18 cellular contexts compared by ENCODE assay signal in genomic region chrX:114985967-114986592, GRCh38. TPM values are rescaled to one million over a fixed set of nuclear protein-coding genes. Genes with fewer than 3 reads are reported as not detected.
"Had no signal": no experiment of that assay in that cellular context is flagged by ENCODE, and none has a peak within 500 bp of the region (broad histone marks: within the 10 kb centered on the region; RNA-seq: fewer than 3 reads in every experiment).

No MANE protein-coding gene starts in this region.

- H3K9me3 ChIP-seq: tibial artery had no signal

- H3K4me1 Mint-ChIP-seq: activated CD4-positive, alpha-beta T cell treated with anti-CD3 and anti-CD28 coated beads, Interleukin-2, amount 10 ng/mL, durations not matched to agents 24 days and 14 days; activated naive CD8-positive, alpha-beta T cell treated with anti-CD3 and anti-CD28 coated beads for 36 hours; stimulated activated naive B cell treated with anti-CD40 and anti-IgM and Interleukin-4, amounts not matched to agents 10 μg/mL and 1 μg/mL and 100 μg/mL, for 72 hours had no signal

- H3K36me3 Mint-ChIP-seq: activated naive CD8-positive, alpha-beta T cell treated with anti-CD3 and anti-CD28 coated beads for 36 hours; stimulated activated naive B cell treated with anti-CD40 and anti-IgM and Interleukin-4, amounts not matched to agents 10 μg/mL and 1 μg/mL and 100 μg/mL, for 72 hours had no signal

- H3K4me3 ChIP-seq: tibial artery had no signal

- H3K27ac Mint-ChIP-seq: activated CD4-positive, alpha-beta T cell treated with anti-CD3 and anti-CD28 coated beads, Interleukin-2, amount 10 ng/mL, durations not matched to agents 24 days and 14 days; activated CD8-positive, alpha-beta T cell treated with anti-CD3 and anti-CD28 coated beads, Interleukin-2, amount 10 ng/mL, durations not matched to agents 7 days and 5 days; activated naive CD8-positive, alpha-beta T cell treated with anti-CD3 and anti-CD28 coated beads for 36 hours; stimulated activated naive B cell treated with anti-CD40 and anti-IgM and Interleukin-4, amounts not matched to agents 10 μg/mL and 1 μg/mL and 100 μg/mL, for 72 hours had no signal

- H3K9me3 Mint-ChIP-seq: activated CD4-positive, alpha-beta T cell treated with anti-CD3 and anti-CD28 coated beads, Interleukin-2, amount 10 ng/mL, durations not matched to agents 24 days and 14 days; activated naive CD8-positive, alpha-beta T cell treated with anti-CD3 and anti-CD28 coated beads for 36 hours; stimulated activated naive B cell treated with anti-CD40 and anti-IgM and Interleukin-4, amounts not matched to agents 10 μg/mL and 1 μg/mL and 100 μg/mL, for 72 hours had no signal

- H3K27ac ChIP-seq: parathyroid adenoma, tibial artery had no signal

- DNase-seq: activated CD4-positive, alpha-beta T cell treated with anti-CD3 and anti-CD28 coated beads, Interleukin-2, amount 10 ng/mL, durations not matched to agents 24 days and 14 days; activated CD4-positive, CD25-positive, alpha-beta regulatory T cell; activated CD8-positive, alpha-beta memory T cell treated with anti-CD3 and anti-CD28 coated beads, Interleukin-2, amount 50 U/mL, for 4 hours; activated CD8-positive, alpha-beta T cell treated with anti-CD3 and anti-CD28 coated beads, Interleukin-2, amount 10 ng/mL, durations not matched to agents 7 days and 5 days; activated effector memory CD4-positive, alpha-beta T cell treated with anti-CD3 and anti-CD28 coated beads, Interleukin-2, amount 50 U/mL, for 16 hours; activated naive CD8-positive, alpha-beta T cell treated with anti-CD3 and anti-CD28 coated beads for 36 hours; activated T-cell treated with anti-CD3 and anti-CD28 coated beads, Interleukin-2, amount 50 U/mL, for 48 hours; anterior cingulate cortex; dermis blood vessel endothelial cell; foreskin fibroblast; hippocampal formation; kidney glomerular epithelial cell; stimulated activated CD4-positive, alpha-beta T cell treated with anti-CD3 and anti-CD28 coated beads, Interleukin-2, amount 100 ng/mL, for 48 hours; stimulated activated naive B cell treated with anti-CD40 and anti-IgM and Interleukin-4, amounts not matched to agents 10 μg/mL and 1 μg/mL and 100 μg/mL, for 72 hours; T-helper 2 cell; tibial artery had no signal

- ATAC-seq: activated CD8-positive, alpha-beta T cell treated with anti-CD3 and anti-CD28 coated beads, Interleukin-2, amount 10 ng/mL, durations not matched to agents 7 days and 5 days; stimulated activated naive B cell treated with anti-CD40 and anti-IgM and Interleukin-4, amounts not matched to agents 10 μg/mL and 1 μg/mL and 100 μg/mL, for 72 hours had no signal

- H3K9ac ChIP-seq: parathyroid adenoma had no signal

- H2AFZ ChIP-seq: parathyroid adenoma had no signal

- H3K4me3 Mint-ChIP-seq: activated CD4-positive, alpha-beta T cell treated with anti-CD3 and anti-CD28 coated beads, Interleukin-2, amount 10 ng/mL, durations not matched to agents 24 days and 14 days; activated CD8-positive, alpha-beta T cell treated with anti-CD3 and anti-CD28 coated beads, Interleukin-2, amount 10 ng/mL, durations not matched to agents 7 days and 5 days; activated naive CD8-positive, alpha-beta T cell treated with anti-CD3 and anti-CD28 coated beads for 36 hours; stimulated activated naive B cell treated with anti-CD40 and anti-IgM and Interleukin-4, amounts not matched to agents 10 μg/mL and 1 μg/mL and 100 μg/mL, for 72 hours had no signal

- H3K36me3 ChIP-seq: tibial artery had no signal

- H3K27me3 Mint-ChIP-seq: activated CD4-positive, alpha-beta T cell treated with anti-CD3 and anti-CD28 coated beads, Interleukin-2, amount 10 ng/mL, durations not matched to agents 24 days and 14 days; activated naive CD8-positive, alpha-beta T cell treated with anti-CD3 and anti-CD28 coated beads for 36 hours; stimulated activated naive B cell treated with anti-CD40 and anti-IgM and Interleukin-4, amounts not matched to agents 10 μg/mL and 1 μg/mL and 100 μg/mL, for 72 hours had no signal

- H3K79me2 ChIP-seq: parathyroid adenoma had no signal

- H3K27me3 ChIP-seq: tibial artery had no signal

- H3K4me1 ChIP-seq: parathyroid adenoma, tibial artery had no signal

RNA-seq across cellular contexts. Expression of gene IL13RA2, which starts 31.3 kb away (rescaled TPM):
- total RNA-seq: activated CD4-positive, alpha-beta T cell treated with anti-CD3 and anti-CD28 coated beads, Interleukin-2, amount 10 ng/mL, durations not matched to agents 24 days and 14 days; activated CD8-positive, alpha-beta T cell treated with anti-CD3 and anti-CD28 coated beads, Interleukin-2, amount 10 ng/mL, durations not matched to agents 7 days and 5 days; activated naive CD8-positive, alpha-beta T cell treated with anti-CD3 and anti-CD28 coated beads for 36 hours; chondrocyte had no signal
